Comparison of ENCODE assay signal across 1 cellular context in genomic region chr1:207745839-207746767, GRCh38.
TF ChIP-seq lines count a peak whose summit lies in the region.

No MANE protein-coding gene starts in this region.

TF ChIP-seq in K562, 482 proteins besides CTCF, POLR2A, EP300 and RAD21 (continued from another document):
- TF ChIP-seq, protein P1, sequence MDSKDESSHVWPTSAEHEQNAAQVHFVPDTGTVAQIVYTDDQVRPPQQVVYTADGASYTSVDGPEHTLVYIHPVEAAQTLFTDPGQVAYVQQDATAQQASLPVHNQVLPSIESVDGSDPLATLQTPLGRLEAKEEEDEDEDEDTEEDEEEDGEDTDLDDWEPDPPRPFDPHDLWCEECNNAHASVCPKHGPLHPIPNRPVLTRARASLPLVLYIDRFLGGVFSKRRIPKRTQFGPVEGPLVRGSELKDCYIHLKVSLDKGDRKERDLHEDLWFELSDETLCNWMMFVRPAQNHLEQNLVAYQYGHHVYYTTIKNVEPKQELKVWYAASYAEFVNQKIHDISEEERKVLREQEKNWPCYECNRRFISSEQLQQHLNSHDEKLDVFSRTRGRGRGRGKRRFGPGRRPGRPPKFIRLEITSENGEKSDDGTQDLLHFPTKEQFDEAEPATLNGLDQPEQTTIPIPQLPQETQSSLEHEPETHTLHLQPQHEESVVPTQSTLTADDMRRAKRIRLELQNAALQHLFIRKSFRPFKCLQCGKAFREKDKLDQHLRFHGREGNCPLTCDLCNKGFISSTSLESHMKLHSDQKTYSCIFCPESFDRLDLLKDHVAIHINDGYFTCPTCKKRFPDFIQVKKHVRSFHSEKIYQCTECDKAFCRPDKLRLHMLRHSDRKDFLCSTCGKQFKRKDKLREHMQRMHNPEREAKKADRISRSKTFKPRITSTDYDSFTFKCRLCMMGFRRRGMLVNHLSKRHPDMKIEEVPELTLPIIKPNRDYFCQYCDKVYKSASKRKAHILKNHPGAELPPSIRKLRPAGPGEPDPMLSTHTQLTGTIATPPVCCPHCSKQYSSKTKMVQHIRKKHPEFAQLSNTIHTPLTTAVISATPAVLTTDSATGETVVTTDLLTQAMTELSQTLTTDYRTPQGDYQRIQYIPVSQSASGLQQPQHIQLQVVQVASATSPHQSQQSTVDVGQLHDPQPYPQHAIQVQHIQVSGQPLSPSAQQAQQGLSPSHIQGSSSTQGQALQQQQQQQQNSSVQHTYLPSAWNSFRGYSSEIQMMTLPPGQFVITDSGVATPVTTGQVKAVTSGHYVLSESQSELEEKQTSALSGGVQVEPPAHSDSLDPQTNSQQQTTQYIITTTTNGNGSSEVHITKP (IDR thresholded peaks at IDR 0.05; ENCODE audit: partially characterized antibody), result no peak
- peak; percentile 11 for TF ChIP-seq ASH1L (IDR thresholded peaks at IDR 0.05; ENCODE audit: borderline replicate concordance, low read depth, partially characterized antibody)
- TF ChIP-seq ID3 (CRISPR knock-in tag; IDR thresholded peaks at IDR 0.05), result no peak
- no peak for TF ChIP-seq ID3 (tag; IDR thresholded peaks at IDR 0.05)
- peak; percentile 88 for TF ChIP-seq TCF3 (CRISPR knock-in tag; IDR thresholded peaks at IDR 0.05)
- TF ChIP-seq ATF7 (IDR thresholded peaks at IDR 0.05), result peak; percentile 36; the same call in 1 of the 2 replicates
- peak; percentile 79 for TF ChIP-seq FOXM1 (IDR thresholded peaks at IDR 0.05; ENCODE audit: low read depth)
- 0 out of 2 replicates have a peak, but pooled peaks have one; percentile 34 for TF ChIP-seq FOXM1 (CRISPR knock-in tag; IDR thresholded peaks at IDR 0.05; ENCODE audit: low read depth)
- no peak for TF ChIP-seq CREB1 (IDR thresholded peaks at IDR 0.05)
- TF ChIP-seq CREB1 (CRISPR knock-in tag; IDR thresholded peaks at IDR 0.05), result no peak
- TF ChIP-seq, protein P2, sequence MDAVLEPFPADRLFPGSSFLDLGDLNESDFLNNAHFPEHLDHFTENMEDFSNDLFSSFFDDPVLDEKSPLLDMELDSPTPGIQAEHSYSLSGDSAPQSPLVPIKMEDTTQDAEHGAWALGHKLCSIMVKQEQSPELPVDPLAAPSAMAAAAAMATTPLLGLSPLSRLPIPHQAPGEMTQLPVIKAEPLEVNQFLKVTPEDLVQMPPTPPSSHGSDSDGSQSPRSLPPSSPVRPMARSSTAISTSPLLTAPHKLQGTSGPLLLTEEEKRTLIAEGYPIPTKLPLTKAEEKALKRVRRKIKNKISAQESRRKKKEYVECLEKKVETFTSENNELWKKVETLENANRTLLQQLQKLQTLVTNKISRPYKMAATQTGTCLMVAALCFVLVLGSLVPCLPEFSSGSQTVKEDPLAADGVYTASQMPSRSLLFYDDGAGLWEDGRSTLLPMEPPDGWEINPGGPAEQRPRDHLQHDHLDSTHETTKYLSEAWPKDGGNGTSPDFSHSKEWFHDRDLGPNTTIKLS (IDR thresholded peaks at IDR 0.05; ENCODE audit: borderline replicate concordance, low read depth), result no peak
- TF ChIP-seq TAF7 (tag; IDR thresholded peaks at IDR 0.05), result no peak
- peak; percentile 87 for TF ChIP-seq SOX6 (IDR thresholded peaks at IDR 0.05)
- TF ChIP-seq ADNP (tag; IDR thresholded peaks at IDR 0.05), result no peak
- TF ChIP-seq, protein P3, sequence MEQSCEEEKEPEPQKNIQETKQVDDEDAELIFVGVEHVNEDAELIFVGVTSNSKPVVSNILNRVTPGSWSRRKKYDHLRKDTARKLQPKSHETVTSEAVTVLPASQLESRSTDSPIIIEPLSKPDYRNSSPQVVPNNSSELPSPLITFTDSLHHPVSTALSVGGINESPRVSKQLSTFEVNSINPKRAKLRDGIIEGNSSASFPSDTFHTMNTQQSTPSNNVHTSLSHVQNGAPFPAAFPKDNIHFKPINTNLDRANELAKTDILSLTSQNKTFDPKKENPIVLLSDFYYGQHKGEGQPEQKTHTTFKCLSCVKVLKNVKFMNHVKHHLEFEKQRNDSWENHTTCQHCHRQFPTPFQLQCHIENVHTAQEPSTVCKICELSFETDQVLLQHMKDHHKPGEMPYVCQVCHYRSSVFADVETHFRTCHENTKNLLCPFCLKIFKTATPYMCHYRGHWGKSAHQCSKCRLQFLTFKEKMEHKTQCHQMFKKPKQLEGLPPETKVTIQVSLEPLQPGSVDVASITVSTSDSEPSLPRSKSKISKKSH (CRISPR knock-in tag; IDR thresholded peaks at IDR 0.05), result no peak
- no peak for TF ChIP-seq SIRT6 (IDR thresholded peaks at IDR 0.05; ENCODE audit: low read depth, low read length)
